Comparison of ENCODE assay signal across 15 cellular contexts in the genomic region with DNA sequence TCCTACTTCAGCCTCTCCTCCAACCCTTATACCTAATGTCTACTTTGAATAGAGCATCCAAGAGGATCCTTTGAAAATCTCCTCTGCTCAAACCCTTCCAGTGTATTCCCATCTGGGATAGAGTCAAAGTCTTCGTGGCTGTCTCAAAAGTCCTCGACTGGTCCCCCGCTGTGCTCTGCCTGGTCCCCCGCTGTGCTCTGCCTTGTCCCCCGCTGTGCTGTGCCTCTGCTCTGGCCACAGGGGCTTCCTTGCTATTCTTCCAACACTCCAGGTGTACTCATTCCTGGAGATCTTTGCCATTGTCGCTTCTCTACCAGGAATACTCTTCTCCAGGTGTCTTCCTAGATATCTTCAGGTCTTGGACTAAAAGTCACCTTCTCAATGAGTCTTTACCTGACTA. TPM values are rescaled to one million over a fixed set of nuclear protein-coding genes. Genes with fewer than 3 reads are reported as not detected.
DNase-seq lines count a peak whose midpoint lies in the region; ATAC-seq, FAIRE-seq and TF ChIP-seq lines count a peak whose summit lies in the region.
"Had no signal": no experiment of that assay in that cellular context is flagged by ENCODE, and none has a peak within 500 bp of the region (broad histone marks: within the 10 kb centered on the region; RNA-seq: fewer than 3 reads in every experiment).

No MANE protein-coding gene starts in this region.

- DNase-seq in NCI-H146 (lab: John Stamatoyannopoulos, UW) (peak; percentile 16), NCI-H146 treated with DMSO at 0.1 percent for 48 hours (lab: John Stamatoyannopoulos, UW; ENCODE audit: unreplicated experiment) (no peak), H1 (ENCODE audit: low read depth in 1 of 2, low spot score in 2 of 2) (no peak), kidney glomerular epithelial cell (lab: John Stamatoyannopoulos, UW) (no peak), DMS153 (lab: John Stamatoyannopoulos, UW) (no peak), SIG-M5 treated with dmso at 0.1 percent for 504 hours (lab: John Stamatoyannopoulos, UW; ENCODE audit: unreplicated experiment) (no peak)
- DNase-seq: AML-193; CD8-positive, alpha-beta memory T cell; KG1 had no signal

- H3K9me3 ChIP-seq in HUES48 (ENCODE audit: control insufficient read depth, insufficient read depth, low read length) (no peaks in the 10 kb centered on the region), H1 (ENCODE audit: insufficient read depth in 2 of 2, low read depth in 1 of 2, low read length in 1 of 2) (no peaks in the 10 kb centered on the region)
- H3K9me3 ChIP-seq: BLaER1 had no signal

- H3K56ac ChIP-seq in H1 (replicated peaks; ENCODE audit: insufficient read length, low read depth, low read length): no peak overlapping the region

- no peak for TF ChIP-seq CTCF in H1 (IDR thresholded peaks at IDR 0.05; ENCODE audit: control extremely low read depth in 1 of 3, insufficient read depth in 1 of 3, low read depth in 1 of 3, low read length in 3 of 3)

- ATAC-seq in HG02884 (IDR thresholded peaks at IDR 0.05; ENCODE audit: unreplicated experiment): no peak
- ATAC-seq: GM12878 had no signal

- H3K79me1 ChIP-seq in H1 (ENCODE audit: low read depth, low read length): no peaks in the 10 kb centered on the region

- no peak for TF ChIP-seq POLR2A in H1 (IDR thresholded peaks at IDR 0.05; ENCODE audit: control extremely low read depth in 1 of 2, low read depth in 2 of 2, low read length in 2 of 2)

- H4K20me1 ChIP-seq in H1 (replicated peaks in 1 of 2; ENCODE audit: control insufficient read depth in 1 of 2, insufficient read depth in 2 of 2, low read length in 2 of 2): no peaks in the 10 kb centered on the region
- H4K20me1 ChIP-seq: BLaER1 had no signal

- peak overlapping the region; percentile 18; the same call in 1 of the 2 replicates for H3K4me3 ChIP-seq in HUES48 (ENCODE audit: low read depth, low read length)
- no peak overlapping the region for H3K4me3 ChIP-seq in H1 (ENCODE audit: extremely low read depth in 1 of 4, insufficient read depth in 2 of 4, low read depth in 3 of 4, low read length in 4 of 4)
- H3K4me3 ChIP-seq: BLaER1, GM12878 had no signal

- H3K79me2 ChIP-seq in H1 (ENCODE audit: control insufficient read depth in 1 of 2, insufficient read depth in 2 of 2, low read length in 2 of 2): no peaks in the 10 kb centered on the region

- H4K5ac ChIP-seq in H1 (ENCODE audit: insufficient read length, low read depth, low read length): no peak overlapping the region

- TF ChIP-seq EP300 in H1 (IDR thresholded peaks at IDR 0.05; ENCODE audit: borderline replicate concordance in 1 of 2, low read depth in 2 of 2, low read length in 2 of 2): no peak

- no peak overlapping the region for H3K4ac ChIP-seq in H1 (replicated peaks; ENCODE audit: insufficient read length, low read depth, low read length)

- no peak overlapping the region; the same call in 1 of the 2 replicates for H2BK12ac ChIP-seq in H1 (ENCODE audit: low read depth, low read length)

- no peak overlapping the region for H3K23ac ChIP-seq in H1 (ENCODE audit: insufficient read length)

- peak overlapping the region; percentile 26; the same call in 1 of the 2 replicates for H2BK5ac ChIP-seq in H1 (ENCODE audit: low read depth, low read length)

- peak overlapping the region; percentile 45 to 50; a peak in 3 of 4 replicates for H3K4me2 ChIP-seq in H1 (ENCODE audit: insufficient read depth in 1 of 2, low read depth in 2 of 2, low read length in 2 of 2)
- H3K4me2 ChIP-seq: BLaER1 had no signal

- TF ChIP-seq RAD21 in H1 (IDR thresholded peaks at IDR 0.05 in 1 of 2, conservative IDR thresholded peaks at IDR 0.05 in 1 of 2; ENCODE audit: low read depth in 2 of 2, low read length in 2 of 2): no peak

- CTCF ChIA-PET in H1 (lab: Charles Lee; ENCODE audit: partially characterized antibody): interaction anchor here (1.2 kb wide), 1 partner anchor 36 kb away, joined by 6 read pairs; no protein-coding TSS in a partner anchor

- H3K9ac ChIP-seq in HUES48 (ENCODE audit: low read depth, low read length) (no peak overlapping the region), H1 (replicated peaks in 1 of 4; ENCODE audit: extremely low read depth in 1 of 4, low read depth in 3 of 4, low read length in 3 of 4) (no peak overlapping the region)
- H3K9ac ChIP-seq: BLaER1 had no signal

- H3K27me3 ChIP-seq in HUES48 (ENCODE audit: control insufficient read depth, insufficient read depth, low read length) (no peaks in the 10 kb centered on the region; the same call in 1 of the 2 replicates), H1 (replicated peaks in 1 of 4; ENCODE audit: control insufficient read depth in 3 of 4, extremely low read depth in 1 of 4, insufficient read depth in 3 of 4, low read length in 3 of 4) (no peaks in the 10 kb centered on the region)
- H3K27me3 ChIP-seq: BLaER1 had no signal

- no peak overlapping the region for H2AK5ac ChIP-seq in H1 (ENCODE audit: low read depth, low read length)

- no peak overlapping the region for H4K91ac ChIP-seq in H1 (replicated peaks; ENCODE audit: insufficient read length, low read length)

- no peaks in the 10 kb centered on the region for H3K36me3 ChIP-seq in HUES48 (ENCODE audit: control insufficient read depth, insufficient read depth, low read length)
- H3K36me3 ChIP-seq in H1 (ENCODE audit: control insufficient read depth in 2 of 4, insufficient read depth in 4 of 4, low read length in 3 of 4): no peaks in the 10 kb centered on the region
- H3K36me3 ChIP-seq: BLaER1 had no signal

- peaks cover 27% of the 10 kb centered on the region for H3K4me1 ChIP-seq in HUES48 (ENCODE audit: control insufficient read depth, insufficient read depth, low read length)
- peaks cover 0 to 14% (median 5%) of the 10 kb centered on the region in 4 experiments; a peak in 6 of 7 replicates for H3K4me1 ChIP-seq in H1 (replicated peaks in 1 of 4; ENCODE audit: control insufficient read depth in 3 of 4, insufficient read depth in 4 of 4, low read length in 3 of 4)
- H3K4me1 ChIP-seq: BLaER1 had no signal

- no peaks in the 10 kb centered on the region for H3K23me2 ChIP-seq in H1 (ENCODE audit: low read depth, low read length)

- H4K8ac ChIP-seq in H1 (ENCODE audit: extremely low read depth, insufficient read depth, low read length): no peak overlapping the region

- H2AFZ ChIP-seq in H1 (ENCODE audit: low read length): no peak overlapping the region

- FAIRE-seq in H1 (lab: Jason Lieb, UNC): no peak
- FAIRE-seq: GM12878, HTR-8/SVneo had no signal

- no peak overlapping the region for H3K18ac ChIP-seq in H1 (ENCODE audit: extremely low read depth, low read length)

- POLR2A ChIA-PET in H1 (lab: Charles Lee; ENCODE audit: partially characterized antibody): no interaction called here

- no peak overlapping the region for H2BK15ac ChIP-seq in H1 (ENCODE audit: low read length)

- 42% methylated on average over 6 of the region's 6 CpGs; no CpG with 5 or more reads in 1 of the 2 experiments for WGBS in H1 (ENCODE audit: extremely low coverage in 1 of 2, insufficient coverage in 1 of 2, insufficient read length in 1 of 2, insufficient replicate concordance in 2 of 2, low coverage in 1 of 2, low lambda C conversion rate in 2 of 2, missing lambda C conversion rate in 1 of 2), 2 experiments

- H3K14ac ChIP-seq in H1 (ENCODE audit: insufficient read length): no peak overlapping the region

- H3K27ac ChIP-seq in HUES48 (ENCODE audit: low read depth, low read length) (no peak overlapping the region), H1 (ENCODE audit: low read depth, low read length) (no peak overlapping the region)
- H3K27ac ChIP-seq: 22Rv1, BLaER1 had no signal

- no peak overlapping the region for H2BK20ac ChIP-seq in H1 (ENCODE audit: low read length)

- H2BK120ac ChIP-seq in H1 (replicated peaks; ENCODE audit: low read depth, low read length): no peak overlapping the region

TF ChIP-seq in H1, 55 proteins besides CTCF, POLR2A, EP300 and RAD21:
- 0 out of 4 replicates have a peak, but pooled peaks have one; percentile 51 to 52 for TF ChIP-seq HDAC2 (IDR thresholded peaks at IDR 0.05; ENCODE audit: borderline replicate concordance in 1 of 2, low read depth in 2 of 2, low read length in 2 of 2)
- TF ChIP-seq TCF12 (IDR thresholded peaks at IDR 0.05; ENCODE audit: low read depth, low read length): 0 out of 2 replicates have a peak, but pooled peaks have one; percentile 30
- TF ChIP-seq CTBP2 (IDR thresholded peaks at IDR 0.05; ENCODE audit: borderline replicate concordance, insufficient read depth, insufficient read length, low read length): peak; percentile 65
- TF ChIP-seq SIX5 (IDR thresholded peaks at IDR 0.05; ENCODE audit: low read depth, low read length): no peak
- TF ChIP-seq NANOG (IDR thresholded peaks at IDR 0.05; ENCODE audit: insufficient read depth, low read depth, low read length, poor library complexity, severe bottlenecking): peak; percentile 36
- no peak for TF ChIP-seq RBBP5 (IDR thresholded peaks at IDR 0.05; ENCODE audit: borderline replicate concordance, low read depth, low read length)

RNA-seq across cellular contexts. Expression of a gene that starts 36.1 kb away (rescaled TPM):
- total RNA-seq in H1 (2021; fragmentation: NEBNext Ultra II Directional; extraction: Animal tissue kit (Norgen Biotek cat#: 25700)): 2.3 and 2.7 TPM in 2 replicates
- polyA plus RNA-seq in H1 (2011; rRNA removed): 0.94 and 2.7 TPM in 2 replicates
- 2.1 TPM for polyA plus RNA-seq in H1 (2011; cell fraction: cytosol; rRNA removed)
- polyA plus RNA-seq in H1 (2011; cell fraction: nucleus; rRNA removed): 1.2 TPM
- polyA plus RNA-seq in H1 (2012, experiment 1 of 2): 2.4 to 4.3 TPM (median 2.7 TPM) in 4 replicates
- polyA plus RNA-seq in H1 (2012, experiment 2 of 2): 1.8 TPM
- 4.5 TPM for polyA plus RNA-seq in H1 (2013, experiment 1 of 2)
- 3.1 TPM for polyA plus RNA-seq in H1 (2013, experiment 2 of 2)
- 0.63 and 1.8 TPM in 2 replicates for polyA minus RNA-seq in H1 (2011; rRNA and poly(A)+ RNA removed)
- not detected for polyA minus RNA-seq in H1 (2011; cell fraction: cytosol; rRNA and poly(A)+ RNA removed)
- not detected for polyA minus RNA-seq in H1 (2011; cell fraction: nucleus; rRNA and poly(A)+ RNA removed)

RNA-seq across cellular contexts. Expression of a gene that starts 40.8 kb away (rescaled TPM):
- 7.0 and 10.7 TPM in 2 replicates for total RNA-seq in H1 (2021; fragmentation: NEBNext Ultra II Directional; extraction: Animal tissue kit (Norgen Biotek cat#: 25700))
- polyA plus RNA-seq in H1 (2011; rRNA removed): 2.8 and 2.9 TPM in 2 replicates
- polyA plus RNA-seq in H1 (2011; cell fraction: cytosol; rRNA removed): 4.1 TPM
- polyA plus RNA-seq in H1 (2011; cell fraction: nucleus; rRNA removed): 7.6 TPM
- polyA plus RNA-seq in H1 (2012, experiment 1 of 2): 2.8 to 10.9 TPM (median 4.8 TPM) in 4 replicates
- polyA plus RNA-seq in H1 (2012, experiment 2 of 2): 0.12 TPM
- polyA plus RNA-seq in H1 (2013, experiment 1 of 2): 2.9 TPM
- polyA plus RNA-seq in H1 (2013, experiment 2 of 2): 2.7 TPM
- polyA minus RNA-seq in H1 (2011; rRNA and poly(A)+ RNA removed): 5.2 and 8.7 TPM in 2 replicates
- polyA minus RNA-seq in H1 (2011; cell fraction: cytosol; rRNA and poly(A)+ RNA removed): 5.9 TPM
- polyA minus RNA-seq in H1 (2011; cell fraction: nucleus; rRNA and poly(A)+ RNA removed): 7.2 TPM
